19 cellular contexts compared by ENCODE assay signal in genomic region chr15:75053748-75054125, GRCh38.
"Had no signal": no experiment of that assay in that cellular context is flagged by ENCODE, and none has a peak within 500 bp of the region (broad histone marks: within the 10 kb centered on the region; RNA-seq: fewer than 3 reads in every experiment).

No MANE protein-coding gene starts in this region.

- H3K9ac ChIP-seq: parathyroid adenoma had no signal

- ATAC-seq: effector memory CD8-positive, alpha-beta T cell; gastrocnemius medialis; left lung; lower lobe of right lung had no signal

- H3K27me3 Mint-ChIP-seq: effector memory CD8-positive, alpha-beta T cell; memory B cell; type B pancreatic cell had no signal

- H3K27me3 ChIP-seq: esophagus muscularis mucosa, gastrocnemius medialis, heart right ventricle, left lung, uterus had no signal

- DNase-seq: effector memory CD8-positive, alpha-beta T cell; gastrocnemius medialis; heart right ventricle; islet precursor cell; left lung; lower lobe of right lung; naive B cell; stimulated activated CD4-positive, alpha-beta T cell treated with anti-CD3 and anti-CD28 coated beads, Interleukin-2, amount 100 ng/mL, for 48 hours; stimulated activated naive CD4-positive, alpha-beta T cell treated with Interleukin-2 at 50 U/mL for 16 hours; uterus had no signal

- H3K36me3 ChIP-seq: gastrocnemius medialis, left lung, lower lobe of right lung, uterus had no signal

- H3K4me1 ChIP-seq: uterus had no signal

- H3K9me3 Mint-ChIP-seq: dendritic cell treated with granulocyte-macrophage colony-stimulating factor and Interleukin-4, amounts not matched to agents 40 ng/mL and 50 ng/mL, for 4 days; effector memory CD8-positive, alpha-beta T cell; memory B cell; mesothelial cell of epicardium; naive B cell; nephron had no signal

- H3K4me3 Mint-ChIP-seq: dendritic cell treated with granulocyte-macrophage colony-stimulating factor and Interleukin-4, amounts not matched to agents 40 ng/mL and 50 ng/mL, for 4 days; effector memory CD8-positive, alpha-beta T cell; memory B cell; mesothelial cell of epicardium; naive B cell; nephron; type B pancreatic cell had no signal

- H3K4me1 Mint-ChIP-seq: memory B cell, naive B cell had no signal

- H3K9me3 ChIP-seq: esophagus muscularis mucosa, gastrocnemius medialis, heart right ventricle, left lung, lower lobe of right lung, uterus had no signal

- H3K4me3 ChIP-seq: esophagus muscularis mucosa, gastrocnemius medialis, heart right ventricle, left lung, lower lobe of right lung, smooth muscle cell, uterus had no signal

- H3K27ac ChIP-seq: epithelial cell of prostate, esophagus muscularis mucosa, gastrocnemius medialis, lower lobe of right lung, parathyroid adenoma, uterus had no signal

- H3K36me3 Mint-ChIP-seq: mesothelial cell of epicardium had no signal

- H3K27ac Mint-ChIP-seq: dendritic cell treated with granulocyte-macrophage colony-stimulating factor and Interleukin-4, amounts not matched to agents 40 ng/mL and 50 ng/mL, for 4 days; memory B cell had no signal
